In the genomic region with DNA sequence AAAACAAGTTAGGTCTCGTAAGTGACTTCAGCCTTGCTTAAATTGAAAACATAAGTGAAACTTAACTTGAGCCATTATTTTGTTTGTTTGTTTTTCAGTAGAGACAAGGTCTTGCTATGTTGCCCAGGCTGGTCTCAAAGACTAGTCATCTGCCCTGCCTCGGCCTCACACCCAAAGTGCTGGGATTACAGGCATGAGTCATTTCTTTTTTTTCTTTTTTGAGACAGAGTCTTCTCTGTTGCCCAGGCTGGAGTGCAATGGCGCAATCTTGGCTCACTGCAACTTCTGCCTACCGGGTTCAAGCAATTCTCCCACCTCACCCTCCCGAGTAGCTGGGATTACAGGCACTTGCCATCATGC, we compare ENCODE assay signal across 9 cellular contexts. TPM values are rescaled to one million over a fixed set of nuclear protein-coding genes. Genes with fewer than 3 reads are reported as not detected.
A peak's percentile ranks its signal among the peaks of the same experiment; 100 is the strongest.
DNase-seq lines count a peak whose midpoint lies in the region; ATAC-seq, FAIRE-seq and TF ChIP-seq lines count a peak whose summit lies in the region.
"Not testable (repeated sequence)": the region's sequence is repeated elsewhere in the genome, so short reads cannot be mapped to it uniquely, and the experiment has no call there.
"Had no signal": no experiment of that assay in that cellular context is flagged by ENCODE, and none has a peak within 500 bp of the region (broad histone marks: within the 10 kb centered on the region; RNA-seq: fewer than 3 reads in every experiment).

No MANE protein-coding gene starts in this region.

- H3K79me2 ChIP-seq in K562 (ENCODE audit: control insufficient read depth, insufficient read depth, low read length), result not testable (repeated sequence)

- H3K9me1 ChIP-seq in K562 (ENCODE audit: control insufficient read depth, insufficient read depth, low read length), result not testable (repeated sequence)

- peak overlapping the region; percentile 97 to 100 (median 99) for H3K27ac Mint-ChIP-seq in CD14-positive monocyte
- peak overlapping the region; percentile 96 to 100 for H3K27ac Mint-ChIP-seq in stimulated activated naive CD8-positive, alpha-beta T cell treated with anti-CD3 and anti-CD28 coated beads, Interleukin-15, amount 100 ng/mL, for 72 hours

- in situ Hi-C loops in K562 (cut with MboI), result not testable (repeated sequence)

- TF ChIP-seq POLR2A in GM19193 (IDR thresholded peaks at IDR 0.05; ENCODE audit: extremely low read depth, insufficient read depth, insufficient read length), result peak; percentile 37
- not testable (repeated sequence) for TF ChIP-seq POLR2A in K562 (conservative IDR thresholded peaks at IDR 0.05)

- not testable (repeated sequence) for H3K4me2 ChIP-seq in K562 (ENCODE audit: insufficient read depth, low read length)

- not testable (repeated sequence) for H3K9ac ChIP-seq in K562 (ENCODE audit: insufficient read depth in 1 of 2, low read depth in 2 of 2, low read length in 2 of 2)
- peak overlapping the region in 1 of 2 donors; percentile 41 for H3K9ac ChIP-seq in mucosa of rectum (ENCODE audit: low read depth in 1 of 2, low read length in 2 of 2)

- peaks cover 15 to 26% of the 10 kb centered on the region in 2 experiments for H3K4me1 ChIP-seq in K562 (replicated peaks in 1 of 2; ENCODE audit: control insufficient read depth in 2 of 2, insufficient read depth in 2 of 2, low read length in 2 of 2)
- H3K4me1 ChIP-seq in mucosa of rectum (ENCODE audit: control insufficient read depth in 2 of 2, insufficient read depth in 2 of 2, low read length in 2 of 2), result peaks cover 20 to 25% of the 10 kb centered on the region in 2 donors

- FAIRE-seq in K562 (lab: Jason Lieb, UNC), result not testable (repeated sequence)

- CTCF ChIA-PET in K562 (lab: Yijun Ruan, JAX; ENCODE audit: low intra/inter-chr PET ratio), result not testable (repeated sequence)

- H3K36me3 Mint-ChIP-seq in CD14-positive monocyte, result not testable (repeated sequence)

- not testable (repeated sequence) for BruUV-seq in K562 (replicated peaks; lab: Mats Ljungman, UMichigan)

- not testable (repeated sequence) for H4K20me1 ChIP-seq in K562 (replicated peaks; ENCODE audit: control insufficient read depth, insufficient read depth, low read length)

- peak; percentile 92 for DNase-seq in CD14-positive monocyte (ENCODE audit: low spot score)
- DNase-seq in NOMO-1 (lab: John Stamatoyannopoulos, UW; ENCODE audit: unreplicated experiment in 2 of 2), result peak; percentile 68 to 78
- DNase-seq in K562 (ENCODE audit: extremely low read depth in 1 of 4, low spot score in 3 of 4), result not testable (repeated sequence)
- peak; percentile 95 for DNase-seq in fibroblast of villous mesenchyme (ENCODE audit: low read depth)
- peak in 1 of 2 donors; percentile 67 for DNase-seq in stimulated activated naive CD8-positive, alpha-beta T cell treated with anti-CD3 and anti-CD28 coated beads, Interleukin-15, amount 100 ng/mL, for 72 hours

- intact Hi-C loops in CD14-positive monocyte (cut with micrococcal nuclease), result loop anchor here (1.0 kb wide), 2 partner anchors 11 to 12 kb away; a partner anchor contains a TSS
- intact Hi-C loops in K562 (cut with micrococcal nuclease), result not testable (repeated sequence)

- TF ChIP-seq RAD21 in K562 (CRISPR knock-in tag; conservative IDR thresholded peaks at IDR 0.05 in 1 of 2, IDR thresholded peaks at IDR 0.05 in 1 of 2), result not testable (repeated sequence)

- not testable (repeated sequence) for H3K4me3 ChIP-seq in K562; fibroblast of villous mesenchyme (ENCODE audit: low read depth, low read length)
- peak overlapping the region in 1 of 2 donors; percentile 20 for H3K4me3 ChIP-seq in mucosa of rectum (ENCODE audit: low read length in 2 of 2)

- 35% methylated on average over 5 of the region's 5 CpGs for WGBS in K562 (ENCODE audit: insufficient coverage, low coverage, missing lambda C conversion rate)

- ATAC-seq in activated CD4-positive, CD25-positive, alpha-beta regulatory T cell treated with anti-CD3 and anti-CD28 coated beads, Interleukin-2, amount 50 U/mL, for 24 hours, result peak; percentile 7 to 13
- ATAC-seq in K562; stimulated activated naive CD8-positive, alpha-beta T cell treated with anti-CD3 and anti-CD28 coated beads, Interleukin-15, amount 100 ng/mL, for 72 hours: not testable (repeated sequence)

- not testable (repeated sequence) for H3K9me3 Mint-ChIP-seq in CD14-positive monocyte; stimulated activated naive CD8-positive, alpha-beta T cell treated with anti-CD3 and anti-CD28 coated beads, Interleukin-15, amount 100 ng/mL, for 72 hours

- not testable (repeated sequence) for TF ChIP-seq EP300 in K562 (IDR thresholded peaks at IDR 0.05; ENCODE audit: low read length)

- not testable (repeated sequence) for H2AFZ ChIP-seq in K562 (ENCODE audit: low read depth, low read length)

- not testable (repeated sequence) for H3K36me3 ChIP-seq in K562 (ENCODE audit: control insufficient read depth, insufficient read depth, low read length); mucosa of rectum (ENCODE audit: control insufficient read depth in 2 of 2, insufficient read depth in 2 of 2, low read length in 2 of 2)

- not testable (repeated sequence) for H3K27me3 Mint-ChIP-seq in CD14-positive monocyte (ENCODE audit: low read depth in 3 of 3); stimulated activated naive CD8-positive, alpha-beta T cell treated with anti-CD3 and anti-CD28 coated beads, Interleukin-15, amount 100 ng/mL, for 72 hours

- H3K9me3 ChIP-seq in K562 (replicated peaks; ENCODE audit: control insufficient read depth, insufficient read depth, low read depth, low read length); mucosa of rectum (ENCODE audit: control insufficient read depth in 2 of 2, low read length in 2 of 2): not testable (repeated sequence)

- not testable (repeated sequence) for TF ChIP-seq CTCF in CD14-positive monocyte (IDR thresholded peaks at IDR 0.05); K562 (IDR thresholded peaks at IDR 0.05 in 2 of 3, conservative IDR thresholded peaks at IDR 0.05 in 1 of 3; ENCODE audit: insufficient read depth in 2 of 3, low read depth in 1 of 3, low read length in 3 of 3); fibroblast of villous mesenchyme (IDR thresholded peaks at IDR 0.05; ENCODE audit: insufficient read depth, low read depth, low read length)

- peaks cover 80% of the 10 kb centered on the region for H3K4me1 Mint-ChIP-seq in CD14-positive monocyte
- H3K4me1 Mint-ChIP-seq in stimulated activated naive CD8-positive, alpha-beta T cell treated with anti-CD3 and anti-CD28 coated beads, Interleukin-15, amount 100 ng/mL, for 72 hours, result peaks cover 89% of the 10 kb centered on the region

- peak overlapping the region; percentile 80 to 82 for H3K4me3 Mint-ChIP-seq in CD14-positive monocyte
- H3K4me3 Mint-ChIP-seq in stimulated activated naive CD8-positive, alpha-beta T cell treated with anti-CD3 and anti-CD28 coated beads, Interleukin-15, amount 100 ng/mL, for 72 hours, result peak overlapping the region; percentile 54 to 69

- not testable (repeated sequence) for H3K27ac ChIP-seq in K562 (ENCODE audit: extremely low read depth, low read depth, low read length)
- peak overlapping the region; percentile 57 to 80 for H3K27ac ChIP-seq in mucosa of rectum (ENCODE audit: low read depth in 2 of 2, low read length in 2 of 2)

- POLR2A ChIA-PET in K562 (lab: Yijun Ruan, JAX), result interaction anchor here (0.6 kb wide), 2 partner anchors 17 to 58 kb away, joined by 3 to 5 read pairs; no protein-coding TSS in a partner anchor

- H3K27me3 ChIP-seq in K562 (ENCODE audit: control insufficient read depth in 2 of 2, insufficient read depth in 2 of 2, low read length in 2 of 2); mucosa of rectum (ENCODE audit: control insufficient read depth in 2 of 2, insufficient read depth in 2 of 2, low read length in 2 of 2): not testable (repeated sequence)

RNA-seq across cellular contexts. Expression of a gene that starts 4.1 kb away (rescaled TPM):
- 1 to 10 TPM in 1 of 2 donors, under 1 TPM in 1; 0.88 to 4.3 TPM for polyA plus RNA-seq in CD14-positive monocyte
- 0.14 and 0.28 TPM in 2 replicates for total RNA-seq in K562 (2011; cell fraction: chromatin; rRNA removed; ENCODE audit: low replicate concordance)
- total RNA-seq in K562 (2011; cell fraction: nucleolus; rRNA removed), result 0.17 and 0.39 TPM in 2 replicates
- 0.22 and 0.31 TPM in 2 replicates for total RNA-seq in K562 (2011; cell fraction: nucleoplasm; rRNA removed)
- total RNA-seq in K562 (2014; rRNA removed), result 0.05 and 0.08 TPM in 2 replicates
- not detected in 2 replicates for total RNA-seq in K562 (2014; rRNA removed; fragmentation: Illumina TruSeq; extraction: Trizol)
- 0.04 TPM in 2 replicates for total RNA-seq in K562 (2015; rRNA removed; fragmentation: Illumina TruSeq; extraction: Trizol)
- total RNA-seq in K562 (2021), result 0.22 TPM in 2 replicates
- 0.09 TPM in 1 of 2 replicates, not detected in the other for polyA plus RNA-seq in K562 (2011; rRNA removed)
- 0.03 and 0.06 TPM in 2 replicates for polyA plus RNA-seq in K562 (2011; cell fraction: cytosol; rRNA removed)
- 0.11 and 0.27 TPM in 2 replicates for polyA plus RNA-seq in K562 (2011; cell fraction: nucleus; rRNA removed)
- polyA plus RNA-seq in K562 (2012), result 0.52 and 46.0 TPM in 2 replicates
- polyA plus RNA-seq in K562 (2014; fragmentation: Illumina TruSeq; extraction: Trizol), result 0.04 and 0.22 TPM in 2 replicates
- polyA plus RNA-seq in K562 (2014; fragmentation: Nextera tagmentation; extraction: Ambion mirVana), result not detected
- 0.07 and 0.15 TPM in 2 replicates for polyA plus RNA-seq in K562 (2014; rRNA removed)
- 0.03 TPM in 1 of 2 replicates, not detected in the other for polyA minus RNA-seq in K562 (2011; rRNA and poly(A)+ RNA removed)
- polyA minus RNA-seq in K562 (2011; cell fraction: cytosol; rRNA and poly(A)+ RNA removed), result 0.36 TPM in 1 of 2 replicates, not detected in the other
- 0.13 TPM in 1 of 2 replicates, not detected in the other for polyA minus RNA-seq in K562 (2011; cell fraction: nucleus; rRNA and poly(A)+ RNA removed)
- total RNA-seq in fibroblast of villous mesenchyme, result 0.32 TPM in 1 of 2 replicates, not detected in the other

RNA-seq across cellular contexts. Expression of a gene that starts 11.8 kb away (rescaled TPM):
- polyA plus RNA-seq in CD14-positive monocyte (100 to 1,000 TPM; 787 to 955 TPM), K562 (2011; rRNA removed) (0.17 and 0.27 TPM in 2 replicates), K562 (2014; fragmentation: Illumina TruSeq; extraction: Trizol) (not detected in 2 replicates), K562 (2014; fragmentation: Nextera tagmentation; extraction: Ambion mirVana) (under 1 TPM in 1 of 2 experiments, not detected in 1; 0.03 TPM), K562 (2014; rRNA removed) (2.7 and 2.8 TPM in 2 replicates)
- total RNA-seq in K562 (2011; cell fraction: chromatin; rRNA removed; ENCODE audit: low replicate concordance), result 0.30 TPM in 1 of 2 replicates, not detected in the other
- 1.3 and 1.4 TPM in 2 replicates for total RNA-seq in K562 (2011; cell fraction: nucleolus; rRNA removed)
- total RNA-seq in K562 (2011; cell fraction: nucleoplasm; rRNA removed), result 0.46 TPM in 1 of 2 replicates, not detected in the other
- total RNA-seq in K562 (2014; rRNA removed) (2.4 and 3.7 TPM in 2 replicates), K562 (2014; rRNA removed; fragmentation: Illumina TruSeq; extraction: Trizol) (not detected in 2 replicates), K562 (2015; rRNA removed; fragmentation: Illumina TruSeq; extraction: Trizol) (not detected in 2 replicates), K562 (2021) (2.6 and 4.0 TPM in 2 replicates), fibroblast of villous mesenchyme (16.0 and 21.6 TPM in 2 replicates)
- 1.0 and 5.9 TPM in 2 replicates for polyA plus RNA-seq in K562 (2011; cell fraction: cytosol; rRNA removed)
- polyA plus RNA-seq in K562 (2011; cell fraction: nucleus; rRNA removed), result 0.77 and 1.7 TPM in 2 replicates
- polyA plus RNA-seq in K562 (2012), result 2.1 and 4.6 TPM in 2 replicates
- not detected in 2 replicates for polyA minus RNA-seq in K562 (2011; rRNA and poly(A)+ RNA removed)
- polyA minus RNA-seq in K562 (2011; cell fraction: cytosol; rRNA and poly(A)+ RNA removed), result not detected in 2 replicates
- polyA minus RNA-seq in K562 (2011; cell fraction: nucleus; rRNA and poly(A)+ RNA removed), result 0.67 and 0.94 TPM in 2 replicates

RNA-seq across cellular contexts. Expression of a gene that starts 16.2 kb away (rescaled TPM):
- 10 to 100 TPM; 39.5 to 69.6 TPM for polyA plus RNA-seq in CD14-positive monocyte
- not detected in 2 replicates for total RNA-seq in K562 (2011; cell fraction: chromatin; rRNA removed; ENCODE audit: low replicate concordance)
- total RNA-seq in K562 (2011; cell fraction: nucleolus; rRNA removed), result 1.0 and 3.9 TPM in 2 replicates
- total RNA-seq in K562 (2011; cell fraction: nucleoplasm; rRNA removed), result not detected in 2 replicates
- 2.2 and 2.6 TPM in 2 replicates for total RNA-seq in K562 (2014; rRNA removed)
- total RNA-seq in K562 (2014; rRNA removed; fragmentation: Illumina TruSeq; extraction: Trizol), result not detected in 2 replicates
- 0.26 and 0.69 TPM in 2 replicates for total RNA-seq in K562 (2015; rRNA removed; fragmentation: Illumina TruSeq; extraction: Trizol)
- 4.0 and 8.9 TPM in 2 replicates for total RNA-seq in K562 (2021)
- polyA plus RNA-seq in K562 (2011; rRNA removed), result 1.1 and 2.2 TPM in 2 replicates
- polyA plus RNA-seq in K562 (2011; cell fraction: cytosol; rRNA removed), result 2.9 and 6.2 TPM in 2 replicates
- 0.51 and 1.7 TPM in 2 replicates for polyA plus RNA-seq in K562 (2011; cell fraction: nucleus; rRNA removed)
- polyA plus RNA-seq in K562 (2012), result 1.7 and 7.0 TPM in 2 replicates
- 0.34 TPM in 1 of 2 replicates, not detected in the other for polyA plus RNA-seq in K562 (2014; fragmentation: Illumina TruSeq; extraction: Trizol)
- polyA plus RNA-seq in K562 (2014; fragmentation: Nextera tagmentation; extraction: Ambion mirVana), result not detected
- polyA plus RNA-seq in K562 (2014; rRNA removed), result 1.0 and 2.2 TPM in 2 replicates
- not detected in 2 replicates for polyA minus RNA-seq in K562 (2011; rRNA and poly(A)+ RNA removed)
- 1.2 TPM in 1 of 2 replicates, not detected in the other for polyA minus RNA-seq in K562 (2011; cell fraction: cytosol; rRNA and poly(A)+ RNA removed)
- polyA minus RNA-seq in K562 (2011; cell fraction: nucleus; rRNA and poly(A)+ RNA removed), result 0.89 and 1.2 TPM in 2 replicates
- 2.6 TPM in 2 replicates for total RNA-seq in fibroblast of villous mesenchyme

RNA-seq across cellular contexts. Expression of a gene that starts 21.1 kb away (rescaled TPM):
- polyA plus RNA-seq in CD14-positive monocyte (1 to 10 TPM in 1 of 2 donors, not detected in 1; 1.9 TPM), K562 (2011; rRNA removed) (not detected in 2 replicates), K562 (2014; fragmentation: Illumina TruSeq; extraction: Trizol) (not detected in 2 replicates), K562 (2014; fragmentation: Nextera tagmentation; extraction: Ambion mirVana) (under 1 TPM in 1 of 2 experiments, not detected in 1; 0.56 TPM), K562 (2014; rRNA removed) (not detected in 2 replicates)
- total RNA-seq in K562 (2011; cell fraction: chromatin; rRNA removed; ENCODE audit: low replicate concordance), result not detected in 2 replicates
- not detected in 2 replicates for total RNA-seq in K562 (2011; cell fraction: nucleolus; rRNA removed)
- total RNA-seq in K562 (2011; cell fraction: nucleoplasm; rRNA removed), result not detected in 2 replicates
- total RNA-seq in K562 (2014; rRNA removed) (not detected in 2 replicates), K562 (2014; rRNA removed; fragmentation: Illumina TruSeq; extraction: Trizol) (not detected in 2 replicates), K562 (2015; rRNA removed; fragmentation: Illumina TruSeq; extraction: Trizol) (not detected in 2 replicates), K562 (2021) (not detected in 2 replicates), fibroblast of villous mesenchyme (not detected in 2 replicates)
- 1.8 TPM in 1 of 2 replicates, not detected in the other for polyA plus RNA-seq in K562 (2011; cell fraction: cytosol; rRNA removed)
- polyA plus RNA-seq in K562 (2011; cell fraction: nucleus; rRNA removed), result 0.38 TPM in 1 of 2 replicates, not detected in the other
- 0.23 and 1.1 TPM in 2 replicates for polyA plus RNA-seq in K562 (2012)
- not detected in 2 replicates for polyA minus RNA-seq in K562 (2011; rRNA and poly(A)+ RNA removed)
- not detected in 2 replicates for polyA minus RNA-seq in K562 (2011; cell fraction: cytosol; rRNA and poly(A)+ RNA removed)
- not detected in 2 replicates for polyA minus RNA-seq in K562 (2011; cell fraction: nucleus; rRNA and poly(A)+ RNA removed)
- total RNA-seq: gastroesophageal sphincter had no signal

RNA-seq across cellular contexts. Expression of a gene that starts 33.6 kb away (rescaled TPM):
- polyA plus RNA-seq in CD14-positive monocyte (10 to 100 TPM; 12.5 to 18.1 TPM), K562 (2011; rRNA removed) (31.2 and 43.9 TPM in 2 replicates), K562 (2014; fragmentation: Illumina TruSeq; extraction: Trizol) (32.4 and 44.0 TPM in 2 replicates), K562 (2014; fragmentation: Nextera tagmentation; extraction: Ambion mirVana) (10 to 100 TPM in 1 of 2 experiments, 1 to 10 TPM in 1; 3.6 to 10.0 TPM), K562 (2014; rRNA removed) (63.3 and 67.1 TPM in 2 replicates)
- total RNA-seq in K562 (2011; cell fraction: chromatin; rRNA removed; ENCODE audit: low replicate concordance), result 73.5 and 259 TPM in 2 replicates
- 203 and 218 TPM in 2 replicates for total RNA-seq in K562 (2011; cell fraction: nucleolus; rRNA removed)
- total RNA-seq in K562 (2011; cell fraction: nucleoplasm; rRNA removed), result 91.6 and 121 TPM in 2 replicates
- total RNA-seq in K562 (2014; rRNA removed) (72.3 and 79.2 TPM in 2 replicates), K562 (2014; rRNA removed; fragmentation: Illumina TruSeq; extraction: Trizol) (20.2 and 24.3 TPM in 2 replicates), K562 (2015; rRNA removed; fragmentation: Illumina TruSeq; extraction: Trizol) (40.5 and 42.9 TPM in 2 replicates), K562 (2021) (83.2 and 88.6 TPM in 2 replicates), fibroblast of villous mesenchyme (27.2 and 35.4 TPM in 2 replicates)
- 48.1 and 62.5 TPM in 2 replicates for polyA plus RNA-seq in K562 (2011; cell fraction: cytosol; rRNA removed)
- polyA plus RNA-seq in K562 (2011; cell fraction: nucleus; rRNA removed), result 140 and 169 TPM in 2 replicates
- polyA plus RNA-seq in K562 (2012), result 46.4 and 80.8 TPM in 2 replicates
- 20.3 and 21.0 TPM in 2 replicates for polyA minus RNA-seq in K562 (2011; rRNA and poly(A)+ RNA removed)
- 44.2 and 53.0 TPM in 2 replicates for polyA minus RNA-seq in K562 (2011; cell fraction: cytosol; rRNA and poly(A)+ RNA removed)
- polyA minus RNA-seq in K562 (2011; cell fraction: nucleus; rRNA and poly(A)+ RNA removed), result 37.6 and 55.5 TPM in 2 replicates
